Comparison of ENCODE assay signal across 1 cellular context in the genomic region with DNA sequence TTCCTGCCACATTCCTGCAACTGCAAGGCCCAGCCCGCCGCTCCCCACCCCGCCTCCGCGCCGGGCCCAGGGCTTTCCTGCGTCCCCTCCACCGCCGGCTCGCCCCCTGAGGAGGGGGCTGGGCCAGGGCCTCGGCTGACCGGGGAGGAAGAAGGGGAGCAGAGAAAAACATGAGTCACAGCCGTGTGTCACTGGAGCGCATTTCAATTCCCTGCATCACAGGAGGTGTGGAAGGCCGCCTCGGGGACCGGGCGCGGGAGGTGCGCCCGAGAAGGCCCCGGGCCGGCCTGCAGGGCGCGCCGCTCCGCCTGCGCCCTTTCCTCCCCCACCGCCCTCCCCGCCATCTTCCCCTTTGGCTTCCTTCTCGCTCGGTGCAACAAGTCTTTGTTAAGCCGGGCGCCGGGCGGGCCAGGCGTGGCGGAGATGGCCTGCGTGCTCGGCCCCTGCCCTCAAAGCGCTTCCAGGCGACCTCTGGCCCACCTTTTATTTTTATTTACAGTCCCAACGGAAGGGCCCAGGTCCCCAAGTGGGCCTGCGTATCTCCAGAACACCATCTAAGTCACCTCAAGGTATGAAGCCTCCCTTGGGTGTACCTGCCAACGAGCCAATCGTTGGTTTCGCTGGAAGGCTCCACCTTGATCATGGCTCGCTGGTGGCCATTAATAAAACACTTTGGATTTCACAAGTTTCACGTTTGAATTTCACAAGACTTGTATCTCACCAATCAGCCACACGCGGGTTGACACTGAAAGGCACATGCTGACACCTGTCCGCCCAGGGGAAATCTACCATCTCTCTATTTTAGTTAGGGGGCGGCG.
TF ChIP-seq lines count a peak whose summit lies in the region.

No MANE protein-coding gene starts in this region.

TF ChIP-seq in K562, 482 proteins besides CTCF, POLR2A, EP300 and RAD21 (continued from another document and continues in another):
- TF ChIP-seq GTF3C2 (IDR thresholded peaks at IDR 0.05; ENCODE audit: borderline replicate concordance, extremely low read depth, insufficient read length) (no peak), KLF13 (tag; IDR thresholded peaks at IDR 0.05; ENCODE audit: borderline replicate concordance, low read depth) (0 out of 2 replicates have a peak, but pooled peaks have one; percentile 18), SRF (CRISPR knock-in tag; IDR thresholded peaks at IDR 0.05) (no peak), FOXJ3 (CRISPR knock-in tag; IDR thresholded peaks at IDR 0.05) (no peak), ERF (CRISPR knock-in tag; IDR thresholded peaks at IDR 0.05) (no peak), STAT5A (IDR thresholded peaks at IDR 0.05; ENCODE audit: borderline replicate concordance, low read length) (0 out of 2 replicates have a peak, but pooled peaks have one; percentile 20), ARID4B (CRISPR knock-in tag; IDR thresholded peaks at IDR 0.05) (no peak; the same call in 1 of the 2 replicates), POLR3G (IDR thresholded peaks at IDR 0.05; ENCODE audit: extremely low read depth, insufficient read length, insufficient replicate concordance) (no peak), NR1H2 (CRISPR knock-in tag; IDR thresholded peaks at IDR 0.05) (no peak), NBN (IDR thresholded peaks at IDR 0.05; ENCODE audit: low read depth) (no peak), KLF6 (CRISPR knock-in tag; IDR thresholded peaks at IDR 0.05; ENCODE audit: borderline replicate concordance) (no peak), MECOM (CRISPR knock-in tag; IDR thresholded peaks at IDR 0.05) (no peak), ZNF143 (CRISPR knock-in tag; IDR thresholded peaks at IDR 0.05) (no peak), HCFC1 (IDR thresholded peaks at IDR 0.05; ENCODE audit: low read depth, low read length) (peak; percentile 3; the same call in 1 of the 2 replicates), ZFP30 (CRISPR knock-in tag; IDR thresholded peaks at IDR 0.05; ENCODE audit: borderline replicate concordance) (no peak), HNRNPK (IDR thresholded peaks at IDR 0.05; ENCODE audit: low read depth, low read length, poor library complexity, severe bottlenecking) (peak; percentile 75), SMARCC2 (IDR thresholded peaks at IDR 0.05; ENCODE audit: low read depth) (0 out of 2 replicates have a peak, but pooled peaks have one; percentile 11), CCNT2 (IDR thresholded peaks at IDR 0.05; ENCODE audit: borderline replicate concordance, extremely low read depth, insufficient read length, low read depth, low read length) (peak; percentile 81), CBX3 (IDR thresholded peaks at IDR 0.05; ENCODE audit: borderline replicate concordance in 1 of 2, low read length in 2 of 2) (0 out of 3 replicates have a peak, but pooled peaks of 1 of the 2 experiments have one; percentile 7), NR2C1 (IDR thresholded peaks at IDR 0.05) (no peak), NR2C1 (tag; IDR thresholded peaks at IDR 0.05) (no peak), HNRNPUL1 (IDR thresholded peaks at IDR 0.05; ENCODE audit: low read length) (no peak; the same call in 1 of the 2 replicates), E2F4 (CRISPR knock-in tag; IDR thresholded peaks at IDR 0.05; ENCODE audit: low read depth) (no peak), SLC30A9 (CRISPR knock-in tag; IDR thresholded peaks at IDR 0.05) (0 out of 2 replicates have a peak, but pooled peaks have one; percentile 61), XRCC3 (IDR thresholded peaks at IDR 0.05) (no peak), SIN3B (IDR thresholded peaks at IDR 0.05; ENCODE audit: low read depth) (no peak), FOSL1 (tag; conservative IDR thresholded peaks at IDR 0.05) (peak; percentile 91), NCOR1 (IDR thresholded peaks at IDR 0.05) (peak; percentile 42), KLF16 (IDR thresholded peaks at IDR 0.05) (no peak), KDM4B (IDR thresholded peaks at IDR 0.05; ENCODE audit: borderline replicate concordance in 2 of 2, low read depth in 1 of 2) (no peak), ZNF764 (CRISPR knock-in tag; IDR thresholded peaks at IDR 0.05; ENCODE audit: low read depth) (no peak), NFE2L1 (tag; IDR thresholded peaks at IDR 0.05; ENCODE audit: borderline replicate concordance, low read depth) (no peak), NR2F6 (CRISPR knock-in tag; IDR thresholded peaks at IDR 0.05) (no peak), FOXP4 (CRISPR knock-in tag; IDR thresholded peaks at IDR 0.05; ENCODE audit: borderline replicate concordance) (no peak)
- TF ChIP-seq, protein P1, sequence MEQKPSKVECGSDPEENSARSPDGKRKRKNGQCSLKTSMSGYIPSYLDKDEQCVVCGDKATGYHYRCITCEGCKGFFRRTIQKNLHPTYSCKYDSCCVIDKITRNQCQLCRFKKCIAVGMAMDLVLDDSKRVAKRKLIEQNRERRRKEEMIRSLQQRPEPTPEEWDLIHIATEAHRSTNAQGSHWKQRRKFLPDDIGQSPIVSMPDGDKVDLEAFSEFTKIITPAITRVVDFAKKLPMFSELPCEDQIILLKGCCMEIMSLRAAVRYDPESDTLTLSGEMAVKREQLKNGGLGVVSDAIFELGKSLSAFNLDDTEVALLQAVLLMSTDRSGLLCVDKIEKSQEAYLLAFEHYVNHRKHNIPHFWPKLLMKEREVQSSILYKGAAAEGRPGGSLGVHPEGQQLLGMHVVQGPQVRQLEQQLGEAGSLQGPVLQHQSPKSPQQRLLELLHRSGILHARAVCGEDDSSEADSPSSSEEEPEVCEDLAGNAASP (IDR thresholded peaks at IDR 0.05), result no peak
- TF ChIP-seq, protein P2, sequence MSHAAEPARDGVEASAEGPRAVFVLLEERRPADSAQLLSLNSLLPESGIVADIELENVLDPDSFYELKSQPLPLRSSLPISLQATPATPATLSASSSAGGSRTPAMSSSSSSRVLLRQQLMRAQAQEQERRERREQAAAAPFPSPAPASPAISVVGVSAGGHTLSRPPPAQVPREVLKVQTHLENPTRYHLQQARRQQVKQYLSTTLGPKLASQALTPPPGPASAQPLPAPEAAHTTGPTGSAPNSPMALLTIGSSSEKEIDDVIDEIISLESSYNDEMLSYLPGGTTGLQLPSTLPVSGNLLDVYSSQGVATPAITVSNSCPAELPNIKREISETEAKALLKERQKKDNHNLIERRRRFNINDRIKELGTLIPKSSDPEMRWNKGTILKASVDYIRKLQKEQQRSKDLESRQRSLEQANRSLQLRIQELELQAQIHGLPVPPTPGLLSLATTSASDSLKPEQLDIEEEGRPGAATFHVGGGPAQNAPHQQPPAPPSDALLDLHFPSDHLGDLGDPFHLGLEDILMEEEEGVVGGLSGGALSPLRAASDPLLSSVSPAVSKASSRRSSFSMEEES (CRISPR knock-in tag; IDR thresholded peaks at IDR 0.05), result no peak
- TF ChIP-seq, protein P3, sequence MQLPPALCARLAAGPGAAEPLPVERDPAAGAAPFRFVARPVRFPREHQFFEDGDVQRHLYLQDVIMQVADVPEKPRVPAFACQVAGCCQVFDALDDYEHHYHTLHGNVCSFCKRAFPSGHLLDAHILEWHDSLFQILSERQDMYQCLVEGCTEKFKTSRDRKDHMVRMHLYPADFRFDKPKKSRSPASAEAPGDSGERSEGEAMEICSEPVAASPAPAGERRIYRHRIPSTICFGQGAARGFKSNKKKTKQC (CRISPR knock-in tag; IDR thresholded peaks at IDR 0.05), result no peak
- TF ChIP-seq, protein P4, sequence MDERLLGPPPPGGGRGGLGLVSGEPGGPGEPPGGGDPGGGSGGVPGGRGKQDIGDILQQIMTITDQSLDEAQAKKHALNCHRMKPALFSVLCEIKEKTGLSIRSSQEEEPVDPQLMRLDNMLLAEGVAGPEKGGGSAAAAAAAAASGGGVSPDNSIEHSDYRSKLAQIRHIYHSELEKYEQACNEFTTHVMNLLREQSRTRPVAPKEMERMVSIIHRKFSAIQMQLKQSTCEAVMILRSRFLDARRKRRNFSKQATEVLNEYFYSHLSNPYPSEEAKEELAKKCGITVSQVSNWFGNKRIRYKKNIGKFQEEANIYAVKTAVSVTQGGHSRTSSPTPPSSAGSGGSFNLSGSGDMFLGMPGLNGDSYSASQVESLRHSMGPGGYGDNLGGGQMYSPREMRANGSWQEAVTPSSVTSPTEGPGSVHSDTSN (CRISPR knock-in tag; IDR thresholded peaks at IDR 0.05; ENCODE audit: low read depth), result no peak
- TF ChIP-seq, protein P4 (tag; conservative IDR thresholded peaks at IDR 0.05; ENCODE audit: low read depth), result no peak
- TF ChIP-seq, protein P5, sequence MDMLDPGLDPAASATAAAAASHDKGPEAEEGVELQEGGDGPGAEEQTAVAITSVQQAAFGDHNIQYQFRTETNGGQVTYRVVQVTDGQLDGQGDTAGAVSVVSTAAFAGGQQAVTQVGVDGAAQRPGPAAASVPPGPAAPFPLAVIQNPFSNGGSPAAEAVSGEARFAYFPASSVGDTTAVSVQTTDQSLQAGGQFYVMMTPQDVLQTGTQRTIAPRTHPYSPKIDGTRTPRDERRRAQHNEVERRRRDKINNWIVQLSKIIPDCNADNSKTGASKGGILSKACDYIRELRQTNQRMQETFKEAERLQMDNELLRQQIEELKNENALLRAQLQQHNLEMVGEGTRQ (CRISPR knock-in tag; IDR thresholded peaks at IDR 0.05), result no peak
